ENCODE assay signal across 6 cellular contexts in genomic region chr19:5623397-5624153, GRCh38. TPM values are rescaled to one million over a fixed set of nuclear protein-coding genes. Genes with fewer than 3 reads are reported as not detected.
A peak's percentile ranks its signal among the peaks of the same experiment; 100 is the strongest.
DNase-seq lines count a peak whose midpoint lies in the region; ATAC-seq and TF ChIP-seq lines count a peak whose summit lies in the region.

No MANE protein-coding gene starts in this region.

- ATAC-seq in HG03280 (IDR thresholded peaks at IDR 0.05; ENCODE audit: unreplicated experiment) (peak; percentile 6), naive B cell (ENCODE audit: low read depth in 2 of 2) (no peak)

- H3K4me3 ChIP-seq in A673 (ENCODE audit: low read depth, low read length, poor library complexity, severe bottlenecking) = peak overlapping the region; percentile 100

- H3K27ac Mint-ChIP-seq in naive B cell = peak overlapping the region; percentile 99 to 100 (median 100)

- H3K27me3 Mint-ChIP-seq in naive B cell = no peaks in the 10 kb centered on the region

- CTCF ChIA-PET in A673 (lab: Charles Lee) = interaction anchor here (0.7 to 1.2 kb wide), 2 partner anchors 29 to 76 kb away, joined by 4 to 6 read pairs; no protein-coding TSS in a partner anchor

- intact Hi-C loops in A673 (cut with micrococcal nuclease; ENCODE audit: unreplicated experiment) = no loop called here

- POLR2A ChIA-PET in A673 (lab: Charles Lee; ENCODE audit: low non-redundant PET) = interaction anchor here (0.6 to 0.7 kb wide), 2 partner anchors 59 to 331 kb away, joined by 5 to 7 read pairs; no protein-coding TSS in a partner anchor

- H3K4me1 ChIP-seq in A673 (ENCODE audit: insufficient read depth, low read length, poor library complexity, severe bottlenecking) = peaks cover 36% of the 10 kb centered on the region

- no peak for TF ChIP-seq CTCF in A673 (conservative IDR thresholded peaks at IDR 0.05; ENCODE audit: low read depth, low read length)

- no peaks in the 10 kb centered on the region for H3K27me3 ChIP-seq in A673 (replicated peaks; ENCODE audit: insufficient read depth, low read depth, low read length, poor library complexity)

- peaks cover 7 to 30% of the 10 kb centered on the region in 2 donors for H3K36me3 Mint-ChIP-seq in naive B cell

- H3K4me1 Mint-ChIP-seq in naive B cell = peaks cover 52 to 78% (median 70%) of the 10 kb centered on the region in 3 donors

- DNase-seq in A673 (ENCODE audit: low spot score) (peak; percentile 22), astrocyte of the hippocampus (ENCODE audit: low read depth, low spot score) (peak; percentile 25), naive B cell (peak; percentile 18), NCI-H510A (lab: John Stamatoyannopoulos, UW) (no peak), NCI-H2107 (lab: John Stamatoyannopoulos, UW) (no peak)

- peak overlapping the region; percentile 99 to 100 (median 100) for H3K4me3 Mint-ChIP-seq in naive B cell

- peaks cover 0 to 1% (median 0%) of the 10 kb centered on the region in 7 donors for H3K9me3 Mint-ChIP-seq in naive B cell

- H3K36me3 ChIP-seq in A673 (ENCODE audit: insufficient read depth, low read length, poor library complexity, severe bottlenecking) = peaks cover 64% of the 10 kb centered on the region

- H3K9me3 ChIP-seq in A673 (ENCODE audit: low read depth, low read length, poor library complexity, severe bottlenecking) = no peaks in the 10 kb centered on the region

- BruUV-seq in A673 (replicated peaks; lab: Mats Ljungman, UMichigan) = no TSS peak

- H3K27ac ChIP-seq in A673 (ENCODE audit: low read depth, low read length, poor library complexity, severe bottlenecking) = peak overlapping the region; percentile 96

RNA-seq across cellular contexts. Expression of gene SAFB, which starts 0.7 kb away (rescaled TPM):
- 158 and 171 TPM in 2 replicates for total RNA-seq in A673 (2021)
- 100 to 1,000 TPM in 1 of 6 donors, 10 to 100 TPM in 5; 18.3 to 119 (median 43.4) TPM for polyA plus RNA-seq in naive B cell (ENCODE audit: low read depth in 6 of 6)

RNA-seq across cellular contexts. Expression of gene SAFB2, which starts 1.0 kb away (rescaled TPM):
- 124 and 153 TPM in 2 replicates for total RNA-seq in A673 (2021)
- polyA plus RNA-seq in naive B cell (ENCODE audit: low read depth in 6 of 6) = 10 to 100 TPM; 19.9 to 56.0 (median 29.3) TPM

RNA-seq across cellular contexts. Expression of gene TINCR, which starts 55.8 kb away (rescaled TPM):
- total RNA-seq in A673 (2021) = 0.34 and 0.90 TPM in 2 replicates
- under 1 TPM in 3 of 6 donors, not detected in 3; 0.08 to 0.32 (median 0.12) TPM for polyA plus RNA-seq in naive B cell (ENCODE audit: low read depth in 6 of 6)

RNA-seq across cellular contexts. Expression of gene MICOS13, which starts 56.7 kb away (rescaled TPM):
- total RNA-seq in A673 (2021) = 36.3 and 43.6 TPM in 2 replicates
- polyA plus RNA-seq in naive B cell (ENCODE audit: low read depth in 6 of 6) = 100 to 1,000 TPM in 2 of 6 donors, 10 to 100 TPM in 4; 74.0 to 101 (median 86.6) TPM

RNA-seq across cellular contexts. Expression of gene HSD11B1L, which starts 57.3 kb away (rescaled TPM):
- 5.7 and 8.2 TPM in 2 replicates for total RNA-seq in A673 (2021)
- polyA plus RNA-seq in naive B cell (ENCODE audit: low read depth in 6 of 6) = 1 to 10 TPM; 1.1 to 6.5 (median 2.6) TPM

Comparison
In these comparisons a context has a peak if more than half of its experiments do, and no peak if none do; other contexts are left out.
1. DNase-seq: peak in A673 (single experiment), astrocyte of the hippocampus (single experiment) and naive B cell (single experiment); none in NCI-H510A (single experiment) and NCI-H2107 (single experiment).